In genomic region chr5:9375756-9376155, GRCh38 we compare ENCODE assay signal across 1 cellular context.
TF ChIP-seq lines count a peak whose summit lies in the region.

No MANE protein-coding gene starts in this region.

TF ChIP-seq in IMR-90, 13 proteins besides CTCF, POLR2A, EP300 and RAD21 (continued from another document):
- TF ChIP-seq, protein P1, sequence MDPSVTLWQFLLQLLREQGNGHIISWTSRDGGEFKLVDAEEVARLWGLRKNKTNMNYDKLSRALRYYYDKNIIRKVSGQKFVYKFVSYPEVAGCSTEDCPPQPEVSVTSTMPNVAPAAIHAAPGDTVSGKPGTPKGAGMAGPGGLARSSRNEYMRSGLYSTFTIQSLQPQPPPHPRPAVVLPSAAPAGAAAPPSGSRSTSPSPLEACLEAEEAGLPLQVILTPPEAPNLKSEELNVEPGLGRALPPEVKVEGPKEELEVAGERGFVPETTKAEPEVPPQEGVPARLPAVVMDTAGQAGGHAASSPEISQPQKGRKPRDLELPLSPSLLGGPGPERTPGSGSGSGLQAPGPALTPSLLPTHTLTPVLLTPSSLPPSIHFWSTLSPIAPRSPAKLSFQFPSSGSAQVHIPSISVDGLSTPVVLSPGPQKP (IDR thresholded peaks at IDR 0.05; ENCODE audit: borderline replicate concordance, low read depth, low read length): no peak
- TF ChIP-seq USF2 (IDR thresholded peaks at IDR 0.05; ENCODE audit: low read depth, low read length) (no peak), MAFK (IDR thresholded peaks at IDR 0.05; ENCODE audit: low read depth, low read length) (no peak), CEBPB (IDR thresholded peaks at IDR 0.05; ENCODE audit: low read depth, low read length) (no peak), NFE2L2 (IDR thresholded peaks at IDR 0.05; ENCODE audit: low read depth, low read length) (no peak), SMC3 (IDR thresholded peaks at IDR 0.05; ENCODE audit: low read depth, low read length) (no peak), MXI1 (IDR thresholded peaks at IDR 0.05; ENCODE audit: borderline replicate concordance, low read depth, low read length) (no peak), RFX5 (IDR thresholded peaks at IDR 0.05; ENCODE audit: low read depth, low read length) (no peak)
